In genomic region chr15:65400760-65401606, GRCh38 we compare ENCODE assay signal across 9 cellular contexts. TPM values are rescaled to one million over a fixed set of nuclear protein-coding genes. Genes with fewer than 3 reads are reported as not detected.
DNase-seq lines count a peak whose midpoint lies in the region; ATAC-seq, FAIRE-seq and TF ChIP-seq lines count a peak whose summit lies in the region.
"Had no signal": no experiment of that assay in that cellular context is flagged by ENCODE, and none has a peak within 500 bp of the region (broad histone marks: within the 10 kb centered on the region; RNA-seq: fewer than 3 reads in every experiment).

No MANE protein-coding gene starts in this region.

- H3K27ac ChIP-seq in mammary epithelial cell (ENCODE audit: insufficient read depth, low read depth, low read length) (no peak overlapping the region), kidney (ENCODE audit: low read depth in 2 of 2, low read length in 2 of 2) (no peak overlapping the region)

- H3K27me3 ChIP-seq in mammary epithelial cell (ENCODE audit: insufficient read depth, low read length) = peaks cover 13% of the 10 kb centered on the region

- no peaks in the 10 kb centered on the region for H3K36me3 ChIP-seq in mammary epithelial cell (ENCODE audit: insufficient read depth, low read length)
- no peaks in the 10 kb centered on the region for H3K36me3 ChIP-seq in kidney (ENCODE audit: control insufficient read depth in 1 of 2, insufficient read depth in 2 of 2, low read length in 2 of 2)

- TF ChIP-seq CTCF in mammary epithelial cell (conservative IDR thresholded peaks at IDR 0.05 in 1 of 2, IDR thresholded peaks at IDR 0.05 in 1 of 2; ENCODE audit: extremely low read depth in 1 of 2, insufficient read depth in 1 of 2, low read depth in 1 of 2, low read length in 2 of 2) (peak; percentile 91 to 95), kidney (IDR thresholded peaks at IDR 0.05; ENCODE audit: borderline replicate concordance, extremely low read depth, insufficient read depth) (peak; percentile 72)

- dilution Hi-C loops in mammary epithelial cell (cut with HindIII; ENCODE audit: low sequenced_read_pairs) = no loop called here

- WGBS in mammary epithelial cell (ENCODE audit: low coverage, missing lambda C conversion rate) = 38% methylated on average over 11 of the region's 11 CpGs

- DNase-seq in 8988T = peak; percentile 88
- DNase-seq in GM12891 (ENCODE audit: insufficient read length, low spot score) = peak; percentile 78
- peak; percentile 70 for DNase-seq in NCI-H2081 treated with DMSO at 0.1 percent for 48 hours (lab: John Stamatoyannopoulos, UW)
- DNase-seq in T1000 (lab: John Stamatoyannopoulos, UW) = peak; percentile 31
- peak; percentile 46 for DNase-seq in mammary epithelial cell
- peak; percentile 77 for DNase-seq in kidney
- DNase-seq in stimulated activated CD4-positive, alpha-beta T cell treated with anti-CD3 and anti-CD28 coated beads, Interleukin-4, amount 100 ng/mL, for 1 hour = peak; percentile 52

- no peak for TF ChIP-seq POLR2A in GM12891 (IDR thresholded peaks at IDR 0.05; ENCODE audit: low read depth, low read length)

- in situ Hi-C loops in mammary epithelial cell (cut with MboI; ENCODE audit: low sequenced_read_pairs in 2 of 2) = no loop called here

- no TSS peak for BruUV-seq in mammary epithelial cell (replicated peaks; lab: Mats Ljungman, UMichigan)

- no peaks in the 10 kb centered on the region for H4K20me1 ChIP-seq in mammary epithelial cell (ENCODE audit: insufficient read depth, low read length)

- H3K4me3 ChIP-seq in mammary epithelial cell (replicated peaks in 1 of 3; ENCODE audit: insufficient read depth in 1 of 3, low read depth in 2 of 3, low read length in 3 of 3) = no peak overlapping the region
- H3K4me3 ChIP-seq in kidney (ENCODE audit: low read length in 2 of 2) = no peak overlapping the region

- CTCF ChIA-PET in mammary epithelial cell (lab: Charles Lee; ENCODE audit: low non-redundant PET) = interaction anchor here (0.6 to 0.9 kb wide), 2 partner anchors 35 to 291 kb away, joined by 3 to 4 read pairs; no protein-coding TSS in a partner anchor

- H3K79me2 ChIP-seq in mammary epithelial cell (ENCODE audit: insufficient read depth, low read length) = no peaks in the 10 kb centered on the region

- intact Hi-C loops in mammary epithelial cell (cut with micrococcal nuclease) = loop anchor here (1.0 to 10.0 kb wide), 3 partner anchors 34 to 454 kb away; no protein-coding TSS in a partner anchor
- intact Hi-C loops in kidney (cut with DNase I) = no loop called here

- H3K9me3 ChIP-seq in mammary epithelial cell (replicated peaks; ENCODE audit: insufficient read depth, low read length) (no peaks in the 10 kb centered on the region), kidney (ENCODE audit: control insufficient read depth in 1 of 2, low read length in 2 of 2) (no peaks in the 10 kb centered on the region)

- no peak for ATAC-seq in GM21423 (IDR thresholded peaks at IDR 0.05; ENCODE audit: unreplicated experiment)

- H3K4me1 ChIP-seq in mammary epithelial cell (ENCODE audit: insufficient read depth, low read length) = no peaks in the 10 kb centered on the region
- peaks cover 0 to 3% of the 10 kb centered on the region in 2 donors for H3K4me1 ChIP-seq in kidney (ENCODE audit: control insufficient read depth in 1 of 2, insufficient read depth in 1 of 2, low read depth in 1 of 2, low read length in 2 of 2)

- H3K9ac ChIP-seq in mammary epithelial cell (ENCODE audit: insufficient read depth, low read length) = no peak overlapping the region
- H3K9ac ChIP-seq in kidney (ENCODE audit: low read length in 2 of 2) = no peak overlapping the region

- FAIRE-seq in GM12891 (lab: Jason Lieb, UNC) (peak; percentile 84), kidney (lab: Jason Lieb, UNC) (no peak)
- FAIRE-seq: islet of Langerhans had no signal

- H3K4me2 ChIP-seq in mammary epithelial cell (ENCODE audit: insufficient read depth, low read depth, low read length) = no peak overlapping the region

- H2AFZ ChIP-seq in mammary epithelial cell (ENCODE audit: low read depth, low read length) = no peak overlapping the region

TF ChIP-seq in GM12891, 5 proteins besides CTCF, POLR2A, EP300 and RAD21:
- TF ChIP-seq TAF1 (IDR thresholded peaks at IDR 0.05; ENCODE audit: low read depth, low read length) = no peak

RNA-seq across cellular contexts. Expression of gene IGDCC4, which starts 21.8 kb away (rescaled TPM):
- polyA plus RNA-seq in GM12891 (2012; ENCODE audit: low read depth, missing spikeins) = 1.2 TPM
- total RNA-seq in mammary epithelial cell (1 to 10 TPM in 1 of 2 donors, under 1 TPM in 1; 0.09 to 1.3 TPM), kidney (4.3 TPM)
- polyA plus RNA-seq in mammary epithelial cell (0.05 TPM), kidney (ENCODE audit: insufficient read depth, low read depth, low replicate concordance) (0.17 TPM)
- polyA minus RNA-seq in mammary epithelial cell = not detected

RNA-seq across cellular contexts. Expression of gene IGDCC3, which starts 23.2 kb away (rescaled TPM):
- not detected for polyA plus RNA-seq in GM12891 (2012; ENCODE audit: low read depth, missing spikeins)
- total RNA-seq in mammary epithelial cell (not detected), kidney (0.22 TPM)
- polyA plus RNA-seq in mammary epithelial cell (not detected), kidney (ENCODE audit: insufficient read depth, low read depth, low replicate concordance) (0.49 TPM)
- polyA minus RNA-seq in mammary epithelial cell = not detected

Comparison
In these comparisons a context has a peak if more than half of its experiments do, and no peak if none do; other contexts are left out.
1. DNase-seq: peak in every context shown above with its lines; median percentile 88 in 8988T; 78 in GM12891; 77 in kidney; 70 in NCI-H2081 treated with DMSO at 0.1 percent for 48 hours; 52 in stimulated activated CD4-positive, alpha-beta T cell treated with anti-CD3 and anti-CD28 coated beads, Interleukin-4, amount 100 ng/mL, for 1 hour; 46 in mammary epithelial cell; 31 in T1000.